Comparison of ENCODE assay signal across 13 cellular contexts in genomic region chrY:7465185-7465621, GRCh38.
DNase-seq lines count a peak whose midpoint lies in the region; ATAC-seq, FAIRE-seq and TF ChIP-seq lines count a peak whose summit lies in the region.
"Had no signal": no experiment of that assay in that cellular context is flagged by ENCODE, and none has a peak within 500 bp of the region (broad histone marks: within the 10 kb centered on the region; RNA-seq: fewer than 3 reads in every experiment).

No MANE protein-coding gene starts in this region.

- no peak for FAIRE-seq in GM19239 (lab: Jason Lieb, UNC)
- FAIRE-seq: pancreas had no signal

- H3K27me3 ChIP-seq in BJ (ENCODE audit: control insufficient read depth, insufficient read depth, low read length), result no peaks in the 10 kb centered on the region
- H3K27me3 ChIP-seq: heart left ventricle, pancreas had no signal

- H3K36me3 ChIP-seq in BJ (ENCODE audit: control insufficient read depth, insufficient read depth, low read length), result no peaks in the 10 kb centered on the region
- H3K36me3 ChIP-seq: heart left ventricle, pancreas had no signal

- DNase-seq in BJ (ENCODE audit: low read depth) (peak; percentile 80), HT1080 (ENCODE audit: low read depth) (peak; percentile 95), epithelial cell of esophagus (ENCODE audit: low read depth) (peak; percentile 63), GM19239 (ENCODE audit: insufficient read length, low spot score) (no peak), NCI-H1694 (lab: John Stamatoyannopoulos, UW) (no peak)
- DNase-seq in stimulated activated CD4-positive, alpha-beta T cell treated with anti-CD3 and anti-CD28 coated beads, Interleukin-1b, Interleukin-23, amount 100 ng/mL, for 48 hours, result peak; percentile 67
- DNase-seq: COR-L47, Karpas-422, NCI-H2171 treated with DMSO at 0.1 percent for 48 hours, pancreas, RPMI8226 had no signal

- POLR2A ChIA-PET in BJ (lab: Charles Lee), result no interaction called here

- H3K4me3 ChIP-seq in BJ (ENCODE audit: low read depth, low read length) (no peak overlapping the region), epithelial cell of esophagus (ENCODE audit: low read length) (no peak overlapping the region)
- H3K4me3 ChIP-seq: heart left ventricle, pancreas had no signal

- TF ChIP-seq CTCF in BJ (IDR thresholded peaks at IDR 0.05; ENCODE audit: insufficient read depth, low read depth, low read length) (no peak), epithelial cell of esophagus (IDR thresholded peaks at IDR 0.05; ENCODE audit: insufficient read depth, low read depth, low read length, missing control alignments) (no peak)

- ATAC-seq in GM21576 (IDR thresholded peaks at IDR 0.05; ENCODE audit: unreplicated experiment), result no peak
- ATAC-seq: pancreas had no signal

- CTCF ChIA-PET in BJ (lab: Yijun Ruan, JAX), result no interaction called here

Comparison
In these comparisons a context has a peak if more than half of its experiments do, and no peak if none do; other contexts are left out.
1. DNase-seq: peak in BJ (single experiment), HT1080 (single experiment), epithelial cell of esophagus (single experiment) and stimulated activated CD4-positive, alpha-beta T cell treated with anti-CD3 and anti-CD28 coated beads, Interleukin-1b, Interleukin-23, amount 100 ng/mL, for 48 hours (single experiment); none in GM19239 (single experiment) and NCI-H1694 (single experiment).